ENCODE assay signal across 32 cellular contexts in the genomic region with DNA sequence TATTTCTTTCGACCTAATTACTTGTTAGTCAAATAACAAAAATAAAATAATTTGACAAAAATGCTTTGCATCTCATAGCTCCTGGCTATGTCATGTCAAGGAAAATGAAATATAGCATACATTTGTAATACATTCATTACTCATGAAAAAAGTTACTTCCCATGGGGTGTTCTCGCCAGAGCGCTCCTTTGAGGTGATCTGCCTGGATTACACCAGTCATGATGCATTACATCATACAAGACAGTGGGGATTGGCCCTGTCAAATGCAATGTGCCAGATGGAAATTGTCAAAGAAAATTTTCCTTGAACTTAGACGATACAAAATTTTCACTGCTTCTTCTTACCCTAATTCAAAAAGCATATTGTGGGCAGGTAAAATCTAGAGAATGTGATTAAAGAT.
"Had no signal": no experiment of that assay in that cellular context is flagged by ENCODE, and none has a peak within 500 bp of the region (broad histone marks: within the 10 kb centered on the region; RNA-seq: fewer than 3 reads in every experiment).

No MANE protein-coding gene starts in this region.

- H3K4me3 Mint-ChIP-seq: activated CD4-positive, alpha-beta memory T cell treated with anti-CD3 and anti-CD28 coated beads for 36 hours; activated CD4-positive, alpha-beta T cell treated with anti-CD3 and anti-CD28 coated beads for 36 hours; activated CD4-positive, alpha-beta T cell treated with anti-CD3 and anti-CD28 coated beads, Interleukin-2, amount 10 ng/mL, durations not matched to agents 24 days and 14 days; activated CD8-positive, alpha-beta memory T cell treated with anti-CD3 and anti-CD28 coated beads, Interleukin-2, amount 10 ng/mL, durations not matched to agents 7 days and 5 days; activated CD8-positive, alpha-beta T cell treated with anti-CD3 and anti-CD28 coated beads, Interleukin-2, amount 10 ng/mL, durations not matched to agents 7 days and 5 days; activated naive CD4-positive, alpha-beta T cell treated with anti-CD3 and anti-CD28 coated beads, Interleukin-2, amount 10 ng/mL, durations not matched to agents 7 days and 5 days; activated naive CD8-positive, alpha-beta T cell treated with anti-CD3 and anti-CD28 coated beads, Interleukin-2, amount 10 ng/mL, durations not matched to agents 7 days and 5 days; central memory CD8-positive, alpha-beta T cell; dendritic cell treated with granulocyte-macrophage colony-stimulating factor and Interleukin-4, amounts not matched to agents 40 ng/mL and 50 ng/mL, for 4 days; endodermal cell had no signal

- DNase-seq: activated CD4-positive, alpha-beta memory T cell treated with anti-CD3 and anti-CD28 coated beads for 36 hours; activated CD4-positive, alpha-beta T cell treated with anti-CD3 and anti-CD28 coated beads for 36 hours; activated CD4-positive, alpha-beta T cell treated with anti-CD3 and anti-CD28 coated beads, Interleukin-2, amount 10 ng/mL, durations not matched to agents 24 days and 14 days; activated CD4-positive, CD25-positive, alpha-beta regulatory T cell; activated CD4-positive, CD25-positive, alpha-beta regulatory T cell treated with anti-CD3 and anti-CD28 coated beads, Interleukin-2, amount 50 U/mL, for 72 hours; activated CD8-positive, alpha-beta memory T cell treated with anti-CD3 and anti-CD28 coated beads, Interleukin-2, amount 10 ng/mL, durations not matched to agents 7 days and 5 days; activated CD8-positive, alpha-beta memory T cell treated with anti-CD3 and anti-CD28 coated beads, Interleukin-2, amount 50 U/mL, for 4 hours; activated CD8-positive, alpha-beta T cell treated with anti-CD3 and anti-CD28 coated beads, Interleukin-2, amount 10 ng/mL, durations not matched to agents 7 days and 5 days; activated gamma-delta T cell; activated naive CD4-positive, alpha-beta T cell; activated naive CD4-positive, alpha-beta T cell treated with anti-CD3 and anti-CD28 coated beads, Interleukin-2, amount 10 ng/mL, durations not matched to agents 7 days and 5 days; activated naive CD8-positive, alpha-beta T cell treated with anti-CD3 and anti-CD28 coated beads, Interleukin-2, amount 10 ng/mL, durations not matched to agents 7 days and 5 days; activated T-cell treated with anti-CD3 and anti-CD28 coated beads, Interleukin-2, amount 50 U/mL, for 1 hour; activated T-cell treated with anti-CD3 and anti-CD28 coated beads, Interleukin-2, amount 50 U/mL, for 48 hours; amniotic stem cell; anterior cingulate cortex; brain microvascular endothelial cell; dorsolateral prefrontal cortex; effector memory CD4-positive, alpha-beta T cell; endodermal cell; foreskin fibroblast; gastrocnemius medialis; glutamatergic neuron; heart left ventricle; T-helper 2 cell had no signal

- H3K27me3 ChIP-seq: brain microvascular endothelial cell, dorsolateral prefrontal cortex, gastrocnemius medialis, heart left ventricle had no signal

- H3K4me3 ChIP-seq: coronary artery, dorsolateral prefrontal cortex, gastrocnemius medialis, heart left ventricle had no signal

- H3K9me3 Mint-ChIP-seq: activated CD4-positive, alpha-beta memory T cell treated with anti-CD3 and anti-CD28 coated beads for 36 hours; activated naive CD4-positive, alpha-beta T cell treated with anti-CD3 and anti-CD28 coated beads, Interleukin-2, amount 50 U/mL, for 72 hours; activated naive CD8-positive, alpha-beta T cell treated with anti-CD3 and anti-CD28 coated beads, Interleukin-2, amount 10 ng/mL, durations not matched to agents 7 days and 5 days; central memory CD8-positive, alpha-beta T cell; dendritic cell treated with granulocyte-macrophage colony-stimulating factor and Interleukin-4, amounts not matched to agents 40 ng/mL and 50 ng/mL, for 4 days; endodermal cell had no signal

- H3K9me3 ChIP-seq: gastrocnemius medialis, heart left ventricle had no signal

- ATAC-seq: activated CD8-positive, alpha-beta memory T cell treated with anti-CD3 and anti-CD28 coated beads, Interleukin-2, amount 10 ng/mL, durations not matched to agents 7 days and 5 days; activated CD8-positive, alpha-beta T cell treated with anti-CD3 and anti-CD28 coated beads, Interleukin-2, amount 10 ng/mL, durations not matched to agents 7 days and 5 days; activated naive CD4-positive, alpha-beta T cell treated with anti-CD3 and anti-CD28 coated beads, Interleukin-2, amount 50 U/mL, for 72 hours; esophagus mucosa; gastrocnemius medialis; heart left ventricle had no signal

- H3K36me3 Mint-ChIP-seq: activated CD4-positive, alpha-beta memory T cell treated with anti-CD3 and anti-CD28 coated beads for 36 hours; activated naive CD4-positive, alpha-beta T cell treated with anti-CD3 and anti-CD28 coated beads, Interleukin-2, amount 50 U/mL, for 72 hours had no signal

- H3K4me1 ChIP-seq: gastrocnemius medialis had no signal

- H3K36me3 ChIP-seq: brain microvascular endothelial cell, gastrocnemius medialis, heart left ventricle had no signal

- H3K27ac Mint-ChIP-seq: activated CD4-positive, alpha-beta memory T cell treated with anti-CD3 and anti-CD28 coated beads for 36 hours; activated CD4-positive, alpha-beta T cell treated with anti-CD3 and anti-CD28 coated beads for 36 hours; activated CD4-positive, alpha-beta T cell treated with anti-CD3 and anti-CD28 coated beads, Interleukin-2, amount 10 ng/mL, durations not matched to agents 24 days and 14 days; activated CD8-positive, alpha-beta memory T cell treated with anti-CD3 and anti-CD28 coated beads, Interleukin-2, amount 10 ng/mL, durations not matched to agents 7 days and 5 days; activated CD8-positive, alpha-beta T cell treated with anti-CD3 and anti-CD28 coated beads, Interleukin-2, amount 10 ng/mL, durations not matched to agents 7 days and 5 days; activated naive CD4-positive, alpha-beta T cell treated with anti-CD3 and anti-CD28 coated beads, Interleukin-2, amount 10 ng/mL, durations not matched to agents 7 days and 5 days; activated naive CD4-positive, alpha-beta T cell treated with anti-CD3 and anti-CD28 coated beads, Interleukin-2, amount 50 U/mL, for 72 hours; activated naive CD8-positive, alpha-beta T cell treated with anti-CD3 and anti-CD28 coated beads, Interleukin-2, amount 10 ng/mL, durations not matched to agents 7 days and 5 days; dendritic cell treated with granulocyte-macrophage colony-stimulating factor and Interleukin-4, amounts not matched to agents 40 ng/mL and 50 ng/mL, for 4 days; endodermal cell had no signal

- H3K27ac ChIP-seq: brain microvascular endothelial cell, coronary artery, dorsolateral prefrontal cortex, gastrocnemius medialis, heart left ventricle had no signal

- H3K27me3 Mint-ChIP-seq: activated CD4-positive, alpha-beta memory T cell treated with anti-CD3 and anti-CD28 coated beads for 36 hours; activated CD4-positive, alpha-beta T cell treated with anti-CD3 and anti-CD28 coated beads for 36 hours; activated CD4-positive, alpha-beta T cell treated with anti-CD3 and anti-CD28 coated beads, Interleukin-2, amount 10 ng/mL, durations not matched to agents 24 days and 14 days; activated CD8-positive, alpha-beta memory T cell treated with anti-CD3 and anti-CD28 coated beads, Interleukin-2, amount 10 ng/mL, durations not matched to agents 7 days and 5 days; activated naive CD4-positive, alpha-beta T cell treated with anti-CD3 and anti-CD28 coated beads, Interleukin-2, amount 10 ng/mL, durations not matched to agents 7 days and 5 days; activated naive CD8-positive, alpha-beta T cell treated with anti-CD3 and anti-CD28 coated beads, Interleukin-2, amount 10 ng/mL, durations not matched to agents 7 days and 5 days; central memory CD8-positive, alpha-beta T cell; dendritic cell treated with granulocyte-macrophage colony-stimulating factor and Interleukin-4, amounts not matched to agents 40 ng/mL and 50 ng/mL, for 4 days had no signal

- FAIRE-seq: astrocyte, bronchial epithelial cell had no signal
